ENCODE assay signal across 8 cellular contexts in the genomic region with DNA sequence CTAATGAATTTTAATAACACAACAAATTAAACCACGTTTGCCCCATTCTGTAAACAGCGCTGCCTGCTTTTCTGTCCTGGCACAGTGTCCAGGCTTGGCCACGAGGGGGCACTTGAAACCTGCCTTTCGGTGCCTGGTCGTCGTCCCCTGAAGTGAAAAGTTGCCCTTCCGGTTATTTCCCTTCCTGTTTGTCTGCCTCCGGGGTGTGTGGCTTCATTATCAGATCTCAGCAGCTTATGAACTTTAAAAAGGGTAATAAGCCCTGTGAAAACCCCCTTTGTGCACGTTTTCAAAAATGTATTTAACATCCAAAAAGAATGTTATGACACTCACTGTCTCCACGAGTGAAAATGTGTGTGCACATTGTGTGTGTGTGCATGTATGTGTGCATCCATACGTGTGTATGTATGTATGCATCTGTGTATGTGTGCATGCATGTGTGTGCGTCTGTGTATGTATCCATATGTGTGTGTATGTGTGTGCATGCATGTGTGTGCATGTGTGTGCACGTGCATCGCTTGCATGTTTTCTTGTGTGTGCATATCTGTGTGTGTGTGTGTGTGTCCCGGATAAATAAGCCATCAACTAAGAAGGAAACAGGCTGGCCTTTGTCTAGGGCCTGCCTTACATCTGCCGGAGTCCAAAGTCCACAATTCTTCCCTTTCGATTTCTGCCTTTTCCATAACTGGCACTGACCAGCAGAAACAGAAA.
DNase-seq lines count a peak whose midpoint lies in the region; ATAC-seq and FAIRE-seq lines count a peak whose summit lies in the region.

No MANE protein-coding gene starts in this region.

- DNase-seq in EH (ENCODE audit: low read depth) (peak; percentile 78), KG1 (lab: John Stamatoyannopoulos, UW) (peak; percentile 52), SHP77 treated with DMSO at 0.1 percent for 48 hours (lab: John Stamatoyannopoulos, UW) (peak; percentile 34), activated gamma-delta T cell (lab: John Stamatoyannopoulos, UW) (peak; percentile 16), frontal cortex (ENCODE audit: low spot score in 2 of 2) (peak; percentile 76 to 85), occipital lobe (lab: John Stamatoyannopoulos, UW) (peak; percentile 75), substantia nigra (lab: John Stamatoyannopoulos, UW) (peak in 44 of 49 donors; percentile 11 to 80 (median 56))

- H3K27ac ChIP-seq in substantia nigra (ENCODE audit: low read depth, low read length, poor library complexity, severe bottlenecking): no peak overlapping the region

- FAIRE-seq in frontal cortex (lab: Jason Lieb, UNC): peak; percentile 15

- ATAC-seq in GM21786 (IDR thresholded peaks at IDR 0.05; ENCODE audit: unreplicated experiment): peak; percentile 96

Comparison
In these comparisons a context has a peak if more than half of its experiments do, and no peak if none do; other contexts are left out.
1. DNase-seq: peak in every context shown above with its lines; median percentile 80 in frontal cortex; 78 in EH; 75 in occipital lobe; 56 in substantia nigra; 52 in KG1; 34 in SHP77 treated with DMSO at 0.1 percent for 48 hours; 16 in activated gamma-delta T cell.